Comparison of ENCODE assay signal across 1 cellular context in the genomic region with DNA sequence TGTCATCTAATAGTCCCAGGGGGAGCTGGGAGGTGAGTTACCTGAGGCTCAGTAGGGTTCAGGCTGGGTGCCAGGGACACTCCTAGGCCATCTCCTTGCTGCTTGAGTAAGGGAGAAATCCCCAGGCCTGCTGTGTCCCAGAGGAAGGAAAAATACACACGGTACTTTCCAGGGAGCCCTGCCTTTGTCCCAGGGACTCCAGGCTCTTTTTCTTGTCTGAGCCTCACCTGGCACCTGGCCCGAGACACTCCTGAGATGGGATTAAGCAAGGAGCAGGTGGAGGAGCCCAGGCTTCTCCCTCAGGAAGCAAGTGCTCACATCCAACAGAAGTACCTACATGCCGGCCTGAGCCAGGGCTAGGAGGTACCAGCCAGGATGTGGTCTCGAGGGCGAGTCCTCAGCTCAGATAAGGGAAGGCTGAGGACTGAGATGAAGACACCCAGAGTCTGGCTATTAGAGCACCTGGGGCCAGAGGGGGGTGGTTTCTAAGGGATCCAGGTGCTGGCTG.
TF ChIP-seq lines count a peak whose summit lies in the region.

No MANE protein-coding gene starts in this region.

TF ChIP-seq in K562, 482 proteins besides CTCF, POLR2A, EP300 and RAD21:
- TF ChIP-seq ZNF584 (CRISPR knock-in tag; IDR thresholded peaks at IDR 0.05; ENCODE audit: low read depth) (0 out of 2 replicates have a peak, but pooled peaks have one; percentile 5), ZNF121 (CRISPR knock-in tag; conservative IDR thresholded peaks at IDR 0.05) (no peak), SMARCC2 (IDR thresholded peaks at IDR 0.05; ENCODE audit: low read depth) (no peak), CXXC5 (CRISPR knock-in tag; IDR thresholded peaks at IDR 0.05) (peak; percentile 18; the same call in 1 of the 2 replicates), CBX5 (IDR thresholded peaks at IDR 0.05; ENCODE audit: borderline replicate concordance, low read depth) (no peak), PHF8 (IDR thresholded peaks at IDR 0.05; ENCODE audit: borderline replicate concordance, low read length) (no peak), ZNF717 (CRISPR knock-in tag; IDR thresholded peaks at IDR 0.05) (no peak), RBM34 (IDR thresholded peaks at IDR 0.05; ENCODE audit: borderline replicate concordance, insufficient read depth, low read length) (no peak), MCM5 (IDR thresholded peaks at IDR 0.05; ENCODE audit: low read depth) (no peak), CCAR2 (IDR thresholded peaks at IDR 0.05; ENCODE audit: low read depth, low read length) (no peak), XRCC5 (IDR thresholded peaks at IDR 0.05; ENCODE audit: low read depth, low read length) (no peak), ZKSCAN1 (IDR thresholded peaks at IDR 0.05; ENCODE audit: low read depth, low read length) (no peak), ZFPM2 (CRISPR knock-in tag; IDR thresholded peaks at IDR 0.05) (no peak), BRD4 (IDR thresholded peaks at IDR 0.05) (no peak), KDM4B (IDR thresholded peaks at IDR 0.05; ENCODE audit: borderline replicate concordance in 2 of 2, low read depth in 1 of 2) (no peak), SMAD3 (CRISPR knock-in tag; conservative IDR thresholded peaks at IDR 0.05) (no peak), FOXP1 (CRISPR knock-in tag; IDR thresholded peaks at IDR 0.05) (no peak), BMI1 (IDR thresholded peaks at IDR 0.05; ENCODE audit: low read length) (no peak), ZNF707 (CRISPR knock-in tag; conservative IDR thresholded peaks at IDR 0.05) (no peak), ZNF354B (CRISPR knock-in tag; IDR thresholded peaks at IDR 0.05) (no peak), ESRRA (IDR thresholded peaks at IDR 0.05; ENCODE audit: borderline replicate concordance, low read depth) (no peak), POLR3A (IDR thresholded peaks at IDR 0.05; ENCODE audit: borderline replicate concordance, extremely low read depth, insufficient read depth, insufficient read length) (no peak), GTF2E2 (tag; IDR thresholded peaks at IDR 0.05) (no peak), DPF2 (IDR thresholded peaks at IDR 0.05) (no peak), NFIC (IDR thresholded peaks at IDR 0.05) (no peak), SMAD4 (CRISPR knock-in tag; conservative IDR thresholded peaks at IDR 0.05) (peak; percentile 16; the same call in 1 of the 2 replicates), YBX1 (IDR thresholded peaks at IDR 0.05) (no peak), CC2D1A (IDR thresholded peaks at IDR 0.05) (peak; percentile 46; the same call in 1 of the 2 replicates), KLF1 (tag; IDR thresholded peaks at IDR 0.05) (no peak), ETV1 (tag; conservative IDR thresholded peaks at IDR 0.05; ENCODE audit: low read depth) (peak; percentile 34; the same call in 1 of the 2 replicates), ASH1L (IDR thresholded peaks at IDR 0.05; ENCODE audit: borderline replicate concordance, low read depth, partially characterized antibody) (no peak), CBX3 (IDR thresholded peaks at IDR 0.05; ENCODE audit: borderline replicate concordance in 1 of 2, low read length in 2 of 2) (no peak), ZNF384 (IDR thresholded peaks at IDR 0.05; ENCODE audit: low read depth, low read length) (no peak), GABPA (tag; conservative IDR thresholded peaks at IDR 0.05; ENCODE audit: low read depth) (0 out of 2 replicates have a peak, but pooled peaks have one; percentile 18)
- TF ChIP-seq, protein P1, sequence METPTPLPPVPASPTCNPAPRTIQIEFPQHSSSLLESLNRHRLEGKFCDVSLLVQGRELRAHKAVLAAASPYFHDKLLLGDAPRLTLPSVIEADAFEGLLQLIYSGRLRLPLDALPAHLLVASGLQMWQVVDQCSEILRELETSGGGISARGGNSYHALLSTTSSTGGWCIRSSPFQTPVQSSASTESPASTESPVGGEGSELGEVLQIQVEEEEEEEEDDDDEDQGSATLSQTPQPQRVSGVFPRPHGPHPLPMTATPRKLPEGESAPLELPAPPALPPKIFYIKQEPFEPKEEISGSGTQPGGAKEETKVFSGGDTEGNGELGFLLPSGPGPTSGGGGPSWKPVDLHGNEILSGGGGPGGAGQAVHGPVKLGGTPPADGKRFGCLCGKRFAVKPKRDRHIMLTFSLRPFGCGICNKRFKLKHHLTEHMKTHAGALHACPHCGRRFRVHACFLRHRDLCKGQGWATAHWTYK (CRISPR knock-in tag; IDR thresholded peaks at IDR 0.05) = no peak
- TF ChIP-seq, protein P2, sequence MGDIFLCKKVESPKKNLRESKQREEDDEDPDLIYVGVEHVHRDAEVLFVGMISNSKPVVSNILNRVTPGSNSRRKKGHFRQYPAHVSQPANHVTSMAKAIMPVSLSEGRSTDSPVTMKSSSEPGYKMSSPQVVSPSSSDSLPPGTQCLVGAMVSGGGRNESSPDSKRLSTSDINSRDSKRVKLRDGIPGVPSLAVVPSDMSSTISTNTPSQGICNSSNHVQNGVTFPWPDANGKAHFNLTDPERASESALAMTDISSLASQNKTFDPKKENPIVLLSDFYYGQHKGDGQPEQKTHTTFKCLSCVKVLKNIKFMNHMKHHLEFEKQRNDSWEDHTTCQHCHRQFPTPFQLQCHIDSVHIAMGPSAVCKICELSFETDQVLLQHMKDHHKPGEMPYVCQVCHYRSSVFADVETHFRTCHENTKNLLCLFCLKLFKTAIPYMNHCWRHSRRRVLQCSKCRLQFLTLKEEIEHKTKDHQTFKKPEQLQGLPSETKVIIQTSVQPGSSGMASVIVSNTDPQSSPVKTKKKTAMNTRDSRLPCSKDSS (IDR thresholded peaks at IDR 0.05; ENCODE audit: low read depth, partially characterized antibody) = no peak
- TF ChIP-seq, protein P3, sequence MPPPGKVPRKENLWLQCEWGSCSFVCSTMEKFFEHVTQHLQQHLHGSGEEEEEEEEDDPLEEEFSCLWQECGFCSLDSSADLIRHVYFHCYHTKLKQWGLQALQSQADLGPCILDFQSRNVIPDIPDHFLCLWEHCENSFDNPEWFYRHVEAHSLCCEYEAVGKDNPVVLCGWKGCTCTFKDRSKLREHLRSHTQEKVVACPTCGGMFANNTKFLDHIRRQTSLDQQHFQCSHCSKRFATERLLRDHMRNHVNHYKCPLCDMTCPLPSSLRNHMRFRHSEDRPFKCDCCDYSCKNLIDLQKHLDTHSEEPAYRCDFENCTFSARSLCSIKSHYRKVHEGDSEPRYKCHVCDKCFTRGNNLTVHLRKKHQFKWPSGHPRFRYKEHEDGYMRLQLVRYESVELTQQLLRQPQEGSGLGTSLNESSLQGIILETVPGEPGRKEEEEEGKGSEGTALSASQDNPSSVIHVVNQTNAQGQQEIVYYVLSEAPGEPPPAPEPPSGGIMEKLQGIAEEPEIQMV (tag; conservative IDR thresholded peaks at IDR 0.05; ENCODE audit: low read depth) = peak; percentile 85
- TF ChIP-seq, protein P4, sequence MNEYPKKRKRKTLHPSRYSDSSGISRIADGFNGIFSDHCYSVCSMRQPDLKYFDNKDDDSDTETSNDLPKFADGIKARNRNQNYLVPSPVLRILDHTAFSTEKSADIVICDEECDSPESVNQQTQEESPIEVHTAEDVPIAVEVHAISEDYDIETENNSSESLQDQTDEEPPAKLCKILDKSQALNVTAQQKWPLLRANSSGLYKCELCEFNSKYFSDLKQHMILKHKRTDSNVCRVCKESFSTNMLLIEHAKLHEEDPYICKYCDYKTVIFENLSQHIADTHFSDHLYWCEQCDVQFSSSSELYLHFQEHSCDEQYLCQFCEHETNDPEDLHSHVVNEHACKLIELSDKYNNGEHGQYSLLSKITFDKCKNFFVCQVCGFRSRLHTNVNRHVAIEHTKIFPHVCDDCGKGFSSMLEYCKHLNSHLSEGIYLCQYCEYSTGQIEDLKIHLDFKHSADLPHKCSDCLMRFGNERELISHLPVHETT (CRISPR knock-in tag; conservative IDR thresholded peaks at IDR 0.05 in 1 of 2, IDR thresholded peaks at IDR 0.05 in 1 of 2) = 0 out of 4 replicates have a peak, but pooled peaks of 1 of the 2 experiments have one; percentile 11
- TF ChIP-seq, protein P5, sequence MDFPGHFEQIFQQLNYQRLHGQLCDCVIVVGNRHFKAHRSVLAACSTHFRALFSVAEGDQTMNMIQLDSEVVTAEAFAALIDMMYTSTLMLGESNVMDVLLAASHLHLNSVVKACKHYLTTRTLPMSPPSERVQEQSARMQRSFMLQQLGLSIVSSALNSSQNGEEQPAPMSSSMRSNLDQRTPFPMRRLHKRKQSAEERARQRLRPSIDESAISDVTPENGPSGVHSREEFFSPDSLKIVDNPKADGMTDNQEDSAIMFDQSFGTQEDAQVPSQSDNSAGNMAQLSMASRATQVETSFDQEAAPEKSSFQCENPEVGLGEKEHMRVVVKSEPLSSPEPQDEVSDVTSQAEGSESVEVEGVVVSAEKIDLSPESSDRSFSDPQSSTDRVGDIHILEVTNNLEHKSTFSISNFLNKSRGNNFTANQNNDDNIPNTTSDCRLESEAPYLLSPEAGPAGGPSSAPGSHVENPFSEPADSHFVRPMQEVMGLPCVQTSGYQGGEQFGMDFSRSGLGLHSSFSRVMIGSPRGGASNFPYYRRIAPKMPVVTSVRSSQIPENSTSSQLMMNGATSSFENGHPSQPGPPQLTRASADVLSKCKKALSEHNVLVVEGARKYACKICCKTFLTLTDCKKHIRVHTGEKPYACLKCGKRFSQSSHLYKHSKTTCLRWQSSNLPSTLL (IDR thresholded peaks at IDR 0.05) = peak; percentile 81
- TF ChIP-seq, protein P6, sequence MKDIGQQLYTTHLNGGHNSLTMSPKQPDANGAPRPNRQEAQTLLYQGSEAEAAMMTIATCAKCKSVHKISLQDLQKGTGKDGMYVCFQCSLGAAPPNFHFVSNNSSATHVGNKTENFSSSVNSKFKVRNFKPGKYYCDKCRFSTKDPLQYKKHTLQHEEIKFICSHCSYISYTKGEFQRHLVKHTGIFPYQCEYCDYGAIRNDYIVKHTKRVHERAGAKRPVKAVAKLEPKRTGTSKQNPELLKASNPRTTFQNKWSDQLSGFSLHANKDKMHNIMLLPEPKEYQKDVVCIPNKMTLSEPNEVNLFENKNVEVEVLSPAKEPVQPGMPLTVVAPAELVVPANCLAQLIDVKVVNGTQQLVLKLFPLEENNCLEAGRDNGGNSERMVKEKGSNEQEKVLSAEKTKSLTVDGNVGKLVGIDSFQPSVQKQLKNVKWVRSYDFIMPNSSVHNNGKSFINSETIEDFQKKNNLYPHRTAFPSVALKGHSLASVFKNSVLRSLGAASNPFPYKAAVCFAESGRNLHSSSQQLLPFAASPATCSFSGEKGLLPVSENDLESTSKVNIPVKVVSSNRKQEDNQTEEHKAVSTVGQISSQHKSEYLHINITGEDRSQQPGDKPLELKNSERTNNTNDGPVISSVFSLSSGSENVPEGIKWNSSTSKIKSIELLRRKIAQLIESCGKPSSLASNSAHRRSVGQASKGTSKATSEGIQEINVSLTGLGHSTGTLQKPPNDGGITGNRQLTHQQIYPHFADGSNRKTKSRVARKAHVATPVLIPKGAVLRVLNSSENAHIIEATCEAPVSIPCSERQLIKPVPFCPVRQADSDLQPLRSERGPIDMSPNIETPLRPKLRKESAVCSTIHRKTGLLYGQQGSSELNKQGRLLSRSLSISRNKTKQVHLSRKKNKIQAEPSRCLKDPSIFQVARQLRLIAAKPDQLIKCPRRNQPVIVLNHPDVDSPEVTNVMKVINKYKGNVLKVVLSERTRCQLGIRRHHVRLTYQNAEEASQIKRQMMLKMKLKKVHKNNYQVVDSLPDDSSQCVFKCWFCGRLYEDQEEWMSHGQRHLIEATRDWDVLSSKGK (CRISPR knock-in tag; IDR thresholded peaks at IDR 0.05) = no peak
